Comparison of ENCODE assay signal across 9 cellular contexts in genomic region chr22:31171696-31172095, GRCh38. TPM values are rescaled to one million over a fixed set of nuclear protein-coding genes. Genes with fewer than 3 reads are reported as not detected.
"Had no signal": no experiment of that assay in that cellular context is flagged by ENCODE, and none has a peak within 500 bp of the region (broad histone marks: within the 10 kb centered on the region; RNA-seq: fewer than 3 reads in every experiment).

No MANE protein-coding gene starts in this region.

RNA-seq across cellular contexts. Expression of gene PLA2G3, which starts 31.4 kb away (rescaled TPM):
- total RNA-seq: kidney; left cardiac atrium; left ventricle myocardium inferior; naive thymus-derived CD4-positive, alpha-beta T cell; sciatic nerve; skeletal muscle tissue; subcutaneous adipose tissue; transverse colon; ureter had no signal
- polyA plus RNA-seq: naive thymus-derived CD4-positive, alpha-beta T cell had no signal

RNA-seq across cellular contexts. Expression of gene INPP5J, which starts 48.9 kb away (rescaled TPM):
- total RNA-seq: skeletal muscle tissue, subcutaneous adipose tissue had no signal
- polyA plus RNA-seq: naive thymus-derived CD4-positive, alpha-beta T cell had no signal
